20 cellular contexts compared by ENCODE assay signal in the genomic region with DNA sequence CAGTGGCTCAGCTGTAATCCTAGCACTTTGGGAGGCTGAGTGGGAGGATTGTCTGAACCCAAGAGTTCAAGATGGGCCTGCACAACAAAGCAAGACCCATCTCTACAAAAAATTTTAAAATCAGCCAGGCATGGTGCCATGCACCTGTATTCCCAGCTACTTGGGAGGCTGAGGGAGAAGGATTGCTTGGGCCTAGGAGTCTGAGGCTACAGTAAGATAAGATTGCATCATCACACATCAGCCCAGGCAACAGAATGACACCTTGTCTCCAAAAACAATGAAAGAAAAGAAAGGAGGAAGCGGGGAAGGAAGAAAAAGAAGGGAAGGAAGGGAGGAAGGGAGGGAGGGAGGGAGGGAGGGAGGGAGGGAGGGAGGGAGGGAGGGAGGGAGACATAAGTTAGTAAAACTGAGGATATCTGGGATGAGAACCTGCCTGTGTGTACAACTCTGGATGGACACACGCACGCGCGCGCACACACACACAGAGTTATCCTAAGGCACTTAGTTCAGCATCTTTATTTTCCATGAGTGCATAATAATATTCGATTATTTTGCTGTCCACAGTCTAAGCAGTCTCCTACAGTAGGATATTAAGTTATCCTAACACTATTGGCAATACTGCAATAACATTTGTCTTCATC.
DNase-seq lines count a peak whose midpoint lies in the region; ATAC-seq and TF ChIP-seq lines count a peak whose summit lies in the region.
"Had no signal": no experiment of that assay in that cellular context is flagged by ENCODE, and none has a peak within 500 bp of the region (broad histone marks: within the 10 kb centered on the region; RNA-seq: fewer than 3 reads in every experiment).

No MANE protein-coding gene starts in this region.

- H3K4me2 ChIP-seq in H9 (ENCODE audit: insufficient read depth, insufficient read length, low read length) = no peak overlapping the region
- H3K4me2 ChIP-seq: BLaER1 treated with 17β-estradiol and CSF1 and Interleukin-3, amounts not matched to agents 10 nM and 100 nM had no signal

- H2BK12ac ChIP-seq in H9 (ENCODE audit: insufficient read length, low read depth, low read length) = no peak overlapping the region

- no peaks in the 10 kb centered on the region; the same call in 1 of the 2 replicates for H3K79me2 ChIP-seq in H9 (ENCODE audit: insufficient read depth, low read length)

- in situ Hi-C loops in Panc1 (cut with HindIII; ENCODE audit: low pct_unique_long_range_greater_than_20kb, low sequenced_read_pairs) = no loop called here

- no peak overlapping the region for H3K56ac ChIP-seq in H9 (ENCODE audit: insufficient read length, low read depth, low read length)

- H3K79me1 ChIP-seq in H9 (ENCODE audit: insufficient read depth, low read depth, low read length, poor library complexity, severe bottlenecking) = peaks cover 2% of the 10 kb centered on the region

- no CpG with 5 or more reads among the region's 7 CpGs for WGBS in H9 (ENCODE audit: extremely low coverage, insufficient read length, low lambda C conversion rate)
- 95 to 96% methylated on average over 7 of the region's 7 CpGs for WGBS in thyroid gland, 2 donors

- no peaks in the 10 kb centered on the region for H4K20me1 ChIP-seq in H9 (ENCODE audit: control insufficient read depth, insufficient read depth, insufficient read length)
- H4K20me1 ChIP-seq: BLaER1 treated with 17β-estradiol and CSF1 and Interleukin-3, amounts not matched to agents 10 nM and 100 nM had no signal

- H3K4me3 ChIP-seq in Panc1 (ENCODE audit: low read depth in 2 of 2, low read length in 2 of 2) (no peak overlapping the region), thyroid gland (replicated peaks in 1 of 3) (no peak overlapping the region)
- H3K4me3 ChIP-seq: BLaER1 treated with 17β-estradiol and CSF1 and Interleukin-3, amounts not matched to agents 10 nM and 100 nM; HAP-1; SJSA1 had no signal

- no peak overlapping the region for H2AK5ac ChIP-seq in H9 (ENCODE audit: insufficient read length, low read length)

- H3K4me1 ChIP-seq in H9 (ENCODE audit: insufficient read depth, low read length) = peaks cover 4% of the 10 kb centered on the region; the same call in 1 of the 2 replicates
- no peaks in the 10 kb centered on the region; the same call in 1 of the 2 replicates for H3K4me1 ChIP-seq in Panc1 (ENCODE audit: control insufficient read depth, insufficient read depth, low read length)
- H3K4me1 ChIP-seq in thyroid gland = no peaks in the 10 kb centered on the region
- H3K4me1 ChIP-seq: BLaER1 treated with 17β-estradiol and CSF1 and Interleukin-3, amounts not matched to agents 10 nM and 100 nM; SJSA1 had no signal

- no peak overlapping the region for H3K14ac ChIP-seq in H9 (ENCODE audit: insufficient read depth, low read length)

- H2BK120ac ChIP-seq in H9 (ENCODE audit: low read depth, low read length, poor library complexity, severe bottlenecking) = no peak overlapping the region

- H2BK20ac ChIP-seq in H9 (ENCODE audit: low read depth, low read length, poor library complexity, severe bottlenecking) = no peak overlapping the region

- no peak for TF ChIP-seq CTCF in H9 (conservative IDR thresholded peaks at IDR 0.05)
- no peak for TF ChIP-seq CTCF in Panc1 (IDR thresholded peaks at IDR 0.05)
- no peak for TF ChIP-seq CTCF in thyroid gland (IDR thresholded peaks at IDR 0.05)

- H4K91ac ChIP-seq in H9 (ENCODE audit: insufficient read length, low read depth, low read length) = no peak overlapping the region

- POLR2A ChIA-PET in Panc1 (lab: Charles Lee) = no interaction called here

- no peak overlapping the region for H2BK5ac ChIP-seq in H9 (ENCODE audit: insufficient read length, low read length)

- no peak overlapping the region for H3K27ac ChIP-seq in H9 (ENCODE audit: insufficient read length, low read depth, low read length)
- H3K27ac ChIP-seq in Panc1 (ENCODE audit: low read length) = peak overlapping the region; percentile 34; the same call in 1 of the 2 replicates
- no peak overlapping the region for H3K27ac ChIP-seq in thyroid gland
- H3K27ac ChIP-seq: BLaER1 treated with 17β-estradiol and CSF1 and Interleukin-3, amounts not matched to agents 10 nM and 100 nM; SJSA1 had no signal

- peaks cover 38 to 40% of the 10 kb centered on the region in 2 experiments for H3K4me1 Mint-ChIP-seq in H9
- no peaks in the 10 kb centered on the region for H3K4me1 Mint-ChIP-seq in activated CD8-positive, alpha-beta memory T cell treated with anti-CD3 and anti-CD28 coated beads, Interleukin-2, amount 10 ng/mL, durations not matched to agents 7 days and 5 days
- H3K4me1 Mint-ChIP-seq: IgD-negative memory B cell had no signal

- intact Hi-C loops in Panc1 (cut with micrococcal nuclease; ENCODE audit: unreplicated experiment) (no loop called here), thyroid gland (cut with DNase I) (no loop called here)

- no peaks in the 10 kb centered on the region for H3K9me3 ChIP-seq in H9 (ENCODE audit: control insufficient read depth, low read depth, low read length)
- H3K9me3 ChIP-seq in Panc1 (ENCODE audit: control insufficient read depth, insufficient read depth, low read depth, low read length) = no peaks in the 10 kb centered on the region
- no peaks in the 10 kb centered on the region for H3K9me3 ChIP-seq in thyroid gland
- H3K9me3 ChIP-seq: BLaER1 treated with 17β-estradiol and CSF1 and Interleukin-3, amounts not matched to agents 10 nM and 100 nM; HAP-1; SJSA1 had no signal

- CTCF ChIA-PET in Panc1 (lab: Charles Lee) = no interaction called here
- CTCF ChIA-PET in activated CD8-positive, alpha-beta memory T cell treated with anti-CD3 and anti-CD28 coated beads, Interleukin-2, amount 10 ng/mL, durations not matched to agents 7 days and 5 days (lab: Charles Lee) = no interaction called here

- no peak overlapping the region for H3K18ac ChIP-seq in H9 (ENCODE audit: insufficient read length, low read depth, low read length)

- H4K5ac ChIP-seq in H9 (ENCODE audit: insufficient read length, low read depth, low read length) = no peak overlapping the region

- H3K27ac Mint-ChIP-seq in H9 = peak overlapping the region; percentile 44 to 92 (median 71); a peak in 4 of 7 replicates
- H3K27ac Mint-ChIP-seq in activated CD8-positive, alpha-beta memory T cell treated with anti-CD3 and anti-CD28 coated beads, Interleukin-2, amount 10 ng/mL, durations not matched to agents 7 days and 5 days = no peak overlapping the region
- H3K27ac Mint-ChIP-seq: IgD-negative memory B cell had no signal

- peaks cover 7% of the 10 kb centered on the region; the same call in 1 of the 2 replicates for H3K36me3 ChIP-seq in Panc1 (ENCODE audit: control insufficient read depth, insufficient read depth, low read length)
- no peaks in the 10 kb centered on the region for H3K36me3 ChIP-seq in thyroid gland

- H3K36me3 Mint-ChIP-seq in H9 (ENCODE audit: insufficient read depth in 1 of 3, low read depth in 3 of 3) = peaks cover 19 to 34% (median 34%) of the 10 kb centered on the region in 3 experiments
- no peaks in the 10 kb centered on the region for H3K36me3 Mint-ChIP-seq in activated CD8-positive, alpha-beta memory T cell treated with anti-CD3 and anti-CD28 coated beads, Interleukin-2, amount 10 ng/mL, durations not matched to agents 7 days and 5 days
- H3K36me3 Mint-ChIP-seq: CD4-positive, alpha-beta memory T cell had no signal

- no peak overlapping the region for H3T11ph ChIP-seq in H9 (ENCODE audit: low read length)

- no peak overlapping the region for H4K8ac ChIP-seq in H9 (replicated peaks; ENCODE audit: insufficient read length, low read depth, low read length)

- H3K4ac ChIP-seq in H9 (ENCODE audit: low read depth, low read length) = no peak overlapping the region

- H2AFZ ChIP-seq in H9 (ENCODE audit: low read length) = no peak overlapping the region

- H3K23me2 ChIP-seq in H9 (ENCODE audit: insufficient read length, low read depth, low read length, poor library complexity, severe bottlenecking) = no peaks in the 10 kb centered on the region

- no peaks in the 10 kb centered on the region for H3K27me3 Mint-ChIP-seq in H9 (ENCODE audit: low read depth)
- H3K27me3 Mint-ChIP-seq in activated CD8-positive, alpha-beta memory T cell treated with anti-CD3 and anti-CD28 coated beads, Interleukin-2, amount 10 ng/mL, durations not matched to agents 7 days and 5 days = peaks cover 12% of the 10 kb centered on the region

- no TSS peak for BruUV-seq in Panc1 (replicated peaks; lab: Mats Ljungman, UMichigan)

- H3K9ac ChIP-seq in H9 (ENCODE audit: extremely low read depth, insufficient read length, low read length) = no peak overlapping the region
- H3K9ac ChIP-seq: BLaER1 treated with 17β-estradiol and CSF1 and Interleukin-3, amounts not matched to agents 10 nM and 100 nM had no signal

- TF ChIP-seq POLR2A in thyroid gland (IDR thresholded peaks at IDR 0.05) = no peak

- DNase-seq in H9 (no peak), Panc1 (ENCODE audit: low read depth, low spot score) (no peak), left kidney (ENCODE audit: low read depth, low spot score) (peak; percentile 34), thyroid gland (no peak)
- DNase-seq in activated CD8-positive, alpha-beta memory T cell treated with anti-CD3 and anti-CD28 coated beads, Interleukin-2, amount 10 ng/mL, durations not matched to agents 7 days and 5 days = no peak
- no peak for DNase-seq in stimulated activated CD4-positive, alpha-beta T cell treated with anti-CD3 and anti-CD28 coated beads, Interleukin-2, amount 100 ng/mL, for 48 hours
- DNase-seq: CD4-positive, alpha-beta memory T cell; GDM1; Karpas-422; NCI-H1694; NCI-H2081; NCI-H2171 treated with DMSO at 0.1 percent for 48 hours; NCI-H524 treated with DMSO at 0.1 percent for 48 hours; NCI-H82; SW 1271 had no signal

- no peak overlapping the region for H3K23ac ChIP-seq in H9 (ENCODE audit: insufficient read length, low read depth, low read length)

- no peaks in the 10 kb centered on the region for H3K27me3 ChIP-seq in H9 (ENCODE audit: insufficient read depth, low read length)
- no peaks in the 10 kb centered on the region for H3K27me3 ChIP-seq in Panc1 (ENCODE audit: control insufficient read depth, insufficient read depth, low read length)
- H3K27me3 ChIP-seq in thyroid gland = no peaks in the 10 kb centered on the region
- H3K27me3 ChIP-seq: BLaER1 treated with 17β-estradiol and CSF1 and Interleukin-3, amounts not matched to agents 10 nM and 100 nM; SJSA1 had no signal

- peaks cover 0 to 4% of the 10 kb centered on the region in 2 experiments; a peak in 2 of 5 replicates for H3K9me3 Mint-ChIP-seq in H9
- no peaks in the 10 kb centered on the region for H3K9me3 Mint-ChIP-seq in activated CD8-positive, alpha-beta memory T cell treated with anti-CD3 and anti-CD28 coated beads, Interleukin-2, amount 10 ng/mL, durations not matched to agents 7 days and 5 days (ENCODE audit: low read depth)
- H3K9me3 Mint-ChIP-seq: CD4-positive, alpha-beta memory T cell; IgD-negative memory B cell had no signal

- H3K4me3 Mint-ChIP-seq in H9 = no peak overlapping the region; a peak in 1 of 5 replicates
- H3K4me3 Mint-ChIP-seq in activated CD8-positive, alpha-beta memory T cell treated with anti-CD3 and anti-CD28 coated beads, Interleukin-2, amount 10 ng/mL, durations not matched to agents 7 days and 5 days = no peak overlapping the region
- H3K4me3 Mint-ChIP-seq: IgD-negative memory B cell had no signal

- ATAC-seq in Panc1 (no peak), GM19467 (IDR thresholded peaks at IDR 0.05; ENCODE audit: unreplicated experiment) (no peak)
- ATAC-seq in activated CD8-positive, alpha-beta memory T cell treated with anti-CD3 and anti-CD28 coated beads, Interleukin-2, amount 10 ng/mL, durations not matched to agents 7 days and 5 days = no peak

- no peak overlapping the region for H2BK15ac ChIP-seq in H9 (ENCODE audit: low read depth, low read length)
